Comparison of ENCODE assay signal across 8 cellular contexts in the genomic region with DNA sequence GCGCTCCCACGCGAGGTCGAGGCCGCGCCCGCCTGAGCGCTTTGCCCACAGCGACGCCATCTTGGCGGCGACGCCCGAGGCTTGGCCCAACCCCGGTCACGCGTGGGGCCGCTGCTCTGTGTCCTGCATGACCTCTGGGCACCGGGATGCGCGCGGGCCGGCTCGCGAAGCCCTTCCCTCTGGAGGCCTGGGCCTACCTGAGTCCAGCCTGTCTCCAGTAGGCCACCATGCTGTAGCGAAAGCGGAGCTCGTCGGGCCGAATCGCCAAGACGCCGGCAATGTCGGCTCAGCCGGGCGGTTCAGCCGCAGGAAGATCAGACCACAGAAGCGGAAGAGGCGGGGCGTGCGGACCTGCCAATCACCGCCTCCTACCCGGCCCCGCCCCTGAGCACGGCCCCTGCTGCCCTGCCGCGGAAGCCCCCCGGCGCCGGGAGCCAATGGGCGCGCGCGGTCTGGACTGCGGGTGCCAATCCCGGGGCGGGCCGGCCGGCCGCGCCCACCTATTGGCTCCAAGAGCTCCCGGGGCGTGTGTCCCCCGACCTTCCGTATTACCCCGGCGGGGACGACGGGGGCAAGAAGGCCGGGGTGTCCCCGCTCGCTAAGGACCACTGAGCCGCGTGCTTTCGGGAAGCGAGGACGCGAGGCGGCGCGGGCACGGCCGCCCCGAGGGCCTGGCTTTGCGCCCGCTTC. TPM values are rescaled to one million over a fixed set of nuclear protein-coding genes. Genes with fewer than 3 reads are reported as not detected.
DNase-seq lines count a peak whose midpoint lies in the region; ATAC-seq and TF ChIP-seq lines count a peak whose summit lies in the region.

A gene (minus strand): TSS at position 313 of the 690 bp plus-strand sequence. CDS start 84 bp downstream, at position 229.

- peaks cover 65% of the 10 kb centered on the region for H3K36me3 Mint-ChIP-seq in activated CD4-positive, alpha-beta T cell treated with anti-CD3 and anti-CD28 coated beads, Interleukin-2, amount 10 ng/mL, durations not matched to agents 24 days and 14 days (ENCODE audit: low read depth)

- peak; percentile 98 for DNase-seq in BE2C
- peak; percentile 93 for DNase-seq in NCI-H526 treated with DMSO at 0.1 percent for 48 hours (lab: John Stamatoyannopoulos, UW)
- peak; percentile 99 for DNase-seq in activated CD4-positive, alpha-beta T cell treated with anti-CD3 and anti-CD28 coated beads, Interleukin-2, amount 10 ng/mL, durations not matched to agents 24 days and 14 days
- DNase-seq in colonic mucosa, result peak; percentile 95
- peak; percentile 99 for DNase-seq in left kidney (ENCODE audit: low read depth, low spot score)
- DNase-seq in stimulated activated CD4-positive, alpha-beta T cell treated with anti-CD3 and anti-CD28 coated beads, Interleukin-1b, Interleukin-23, amount 100 ng/mL, for 48 hours, result peak; percentile 95

- H3K4me3 Mint-ChIP-seq in activated CD4-positive, alpha-beta T cell treated with anti-CD3 and anti-CD28 coated beads, Interleukin-2, amount 10 ng/mL, durations not matched to agents 24 days and 14 days, result peak within 1 kb of the TSS; percentile 95

- peak within 1 kb of the TSS; percentile 89 for H3K27ac ChIP-seq in colonic mucosa

- TF ChIP-seq CTCF in BE2C (IDR thresholded peaks at IDR 0.05; ENCODE audit: low read depth, low read length), result no peak
- no peak for TF ChIP-seq CTCF in colonic mucosa (IDR thresholded peaks at IDR 0.05)

- H3K36me3 ChIP-seq in BE2C (peaks cover 64% of the 10 kb centered on the region), colonic mucosa (peaks cover 3% of the 10 kb centered on the region)

- peak within 1 kb of the TSS; percentile 91 to 92 for H3K9ac ChIP-seq in colonic mucosa (ENCODE audit: low read depth in 2 of 2, low read length in 2 of 2)

- H3K4me1 Mint-ChIP-seq in activated CD4-positive, alpha-beta T cell treated with anti-CD3 and anti-CD28 coated beads, Interleukin-2, amount 10 ng/mL, durations not matched to agents 24 days and 14 days, result peaks cover 56% of the 10 kb centered on the region

- H3K27me3 Mint-ChIP-seq in activated CD4-positive, alpha-beta T cell treated with anti-CD3 and anti-CD28 coated beads, Interleukin-2, amount 10 ng/mL, durations not matched to agents 24 days and 14 days, result no peaks in the 10 kb centered on the region

- peak; percentile 99 for ATAC-seq in GM19324 (IDR thresholded peaks at IDR 0.05; ENCODE audit: low FRiP score, unreplicated experiment)
- peak; percentile 72 for ATAC-seq in HG03469 (IDR thresholded peaks at IDR 0.05; ENCODE audit: unreplicated experiment)

- H3K4me3 ChIP-seq in BE2C (ENCODE audit: low read depth, low read length), result peak within 1 kb of the TSS; percentile 87
- peak within 1 kb of the TSS; percentile 82 for H3K4me3 ChIP-seq in colonic mucosa

- peaks cover 2% of the 10 kb centered on the region; the same call in 1 of the 2 replicates for H3K4me1 ChIP-seq in BE2C
- peaks cover 4% of the 10 kb centered on the region for H3K4me1 ChIP-seq in colonic mucosa

- intact Hi-C loops in activated CD4-positive, alpha-beta T cell treated with anti-CD3 and anti-CD28 coated beads, Interleukin-2, amount 10 ng/mL, durations not matched to agents 24 days and 14 days (cut with micrococcal nuclease), result loop anchor here (1.0 to 5.0 kb wide), 5 partner anchors 10 to 380 kb away; a partner anchor contains a TSS
- intact Hi-C loops in colonic mucosa (cut with DNase I), result no loop called here

- H3K27ac Mint-ChIP-seq in activated CD4-positive, alpha-beta T cell treated with anti-CD3 and anti-CD28 coated beads, Interleukin-2, amount 10 ng/mL, durations not matched to agents 24 days and 14 days, result peak within 1 kb of the TSS; percentile 97

- no peaks in the 10 kb centered on the region for H3K9me3 Mint-ChIP-seq in activated CD4-positive, alpha-beta T cell treated with anti-CD3 and anti-CD28 coated beads, Interleukin-2, amount 10 ng/mL, durations not matched to agents 24 days and 14 days

- H3K9me3 ChIP-seq in BE2C, result no peaks in the 10 kb centered on the region
- H3K9me3 ChIP-seq in colonic mucosa, result no peaks in the 10 kb centered on the region

- H3K27me3 ChIP-seq in BE2C, result no peaks in the 10 kb centered on the region
- H3K27me3 ChIP-seq in colonic mucosa, result no peaks in the 10 kb centered on the region

RNA-seq across cellular contexts. Expression of the gene that starts here (rescaled TPM):
- polyA plus RNA-seq in BE2C (2012; ENCODE audit: insufficient read depth, insufficient read length, low read depth), result 324 TPM
- 69.9 and 70.9 TPM in 2 replicates for total RNA-seq in activated CD4-positive, alpha-beta T cell treated with anti-CD3 and anti-CD28 coated beads, Interleukin-2, amount 10 ng/mL, durations not matched to agents 24 days and 14 days
- total RNA-seq in colonic mucosa, result 10 to 100 TPM; 75.0 to 94.1 TPM

Comparison
In these comparisons a context has a peak if more than half of its experiments do, and no peak if none do; other contexts are left out.
1. Peak in every context shown above with its lines: DNase-seq, ATAC-seq, H3K4me3 ChIP-seq and H3K27ac ChIP-seq.